In the genomic region with DNA sequence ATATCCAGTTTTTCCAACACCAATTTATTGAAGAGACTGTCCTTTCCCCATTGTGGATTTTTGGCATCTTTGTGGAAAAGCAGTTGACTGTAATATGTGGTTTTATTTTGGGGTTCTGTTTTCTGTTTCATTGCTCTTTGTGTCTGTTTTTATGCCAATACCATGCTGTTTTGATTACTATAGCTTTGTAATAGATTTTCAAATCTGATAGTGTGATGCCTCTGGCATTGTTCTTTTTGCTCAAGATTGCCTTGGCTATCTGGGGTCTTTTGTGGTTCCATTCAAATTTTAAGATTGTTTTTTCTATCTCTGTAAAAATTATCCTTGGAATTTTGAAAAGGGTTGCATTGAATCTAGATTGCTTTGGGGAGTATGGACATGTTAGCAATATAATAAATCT, we compare ENCODE assay signal across 25 cellular contexts.
DNase-seq lines count a peak whose midpoint lies in the region; ATAC-seq, FAIRE-seq and TF ChIP-seq lines count a peak whose summit lies in the region.
"Had no signal": no experiment of that assay in that cellular context is flagged by ENCODE, and none has a peak within 500 bp of the region (broad histone marks: within the 10 kb centered on the region; RNA-seq: fewer than 3 reads in every experiment).

No MANE protein-coding gene starts in this region.

- TF ChIP-seq CTCF in WTC11 (IDR thresholded peaks at IDR 0.05) (no peak), uterus (IDR thresholded peaks at IDR 0.05) (no peak)

- H3K27ac Mint-ChIP-seq in activated T-cell treated with anti-CD3 and anti-CD28 coated beads, Interleukin-2, amount 50 U/mL, for 72 hours = peak overlapping the region; percentile 10
- H3K27ac Mint-ChIP-seq in WTC11 = no peak overlapping the region
- H3K27ac Mint-ChIP-seq: CD14-positive monocyte; CD4-positive, alpha-beta T cell had no signal

- no peak for ATAC-seq in activated T-cell treated with anti-CD3 and anti-CD28 coated beads, Interleukin-2, amount 50 U/mL, for 72 hours (replicated peaks in 1 of 2)
- ATAC-seq in WTC11 = no peak
- ATAC-seq: A549, GM12878 had no signal

- H3K27ac ChIP-seq in uterus = no peak overlapping the region
- H3K27ac ChIP-seq: A549; BLaER1 treated with 17β-estradiol and CSF1 and Interleukin-3, amounts not matched to agents 10 nM and 100 nM had no signal

- intact Hi-C loops in uterus (cut with DNase I; ENCODE audit: low total_unique reads) = no loop called here

- H3K27me3 Mint-ChIP-seq in activated T-cell treated with anti-CD3 and anti-CD28 coated beads, Interleukin-2, amount 50 U/mL, for 72 hours (ENCODE audit: low read depth) = no peaks in the 10 kb centered on the region
- H3K27me3 Mint-ChIP-seq in WTC11 (ENCODE audit: low read depth) = no peaks in the 10 kb centered on the region
- H3K27me3 Mint-ChIP-seq: CD4-positive, alpha-beta T cell; CD8-positive, alpha-beta memory T cell had no signal

- H3K4me1 ChIP-seq in uterus = no peaks in the 10 kb centered on the region
- H3K4me1 ChIP-seq: BE2C; BLaER1 treated with 17β-estradiol and CSF1 and Interleukin-3, amounts not matched to agents 10 nM and 100 nM; HAP-1 had no signal

- TF ChIP-seq POLR2A in uterus (IDR thresholded peaks at IDR 0.05) = no peak

- no peak for DNase-seq in activated T-cell treated with anti-CD3 and anti-CD28 coated beads, Interleukin-2, amount 50 U/mL, for 72 hours
- no peak for DNase-seq in activated T-cell treated with anti-CD3 and anti-CD28 coated beads, Interleukin-2, amount 50 U/mL, for 1 hour
- DNase-seq in GM19239 (ENCODE audit: insufficient read length, low spot score) (no peak), WTC11 (ENCODE audit: low spot score) (no peak), SHP77 (lab: John Stamatoyannopoulos, UW) (no peak), uterus (no peak)
- DNase-seq in stimulated activated naive CD4-positive, alpha-beta T cell treated with Interleukin-2 at 50 U/mL for 16 hours (lab: John Stamatoyannopoulos, UW) = no peak
- DNase-seq: 8988T; ACHN; AML-193; BE2C; CD4-positive, alpha-beta T cell; CD8-positive, alpha-beta memory T cell; DMS 273 treated with DMSO at 0.1 percent for 48 hours; DMS79; EL; GDM1; GOT3 had no signal

- peak; percentile 4 for FAIRE-seq in GM19239 (lab: Jason Lieb, UNC)
- FAIRE-seq: A549, D721Med, GM12878, GM18507 had no signal

- peaks cover 2% of the 10 kb centered on the region in 2 donors for H3K9me3 Mint-ChIP-seq in activated T-cell treated with anti-CD3 and anti-CD28 coated beads, Interleukin-2, amount 50 U/mL, for 72 hours
- H3K9me3 Mint-ChIP-seq in WTC11 = peaks cover 11% of the 10 kb centered on the region
- H3K9me3 Mint-ChIP-seq: CD4-positive, alpha-beta T cell had no signal

- CTCF ChIA-PET in WTC11 (lab: Charles Lee) = no interaction called here

- no peaks in the 10 kb centered on the region for H3K36me3 ChIP-seq in uterus
- H3K36me3 ChIP-seq: BE2C, HAP-1 had no signal

- H3K27me3 ChIP-seq in uterus = no peaks in the 10 kb centered on the region
- H3K27me3 ChIP-seq: BE2C; BLaER1 treated with 17β-estradiol and CSF1 and Interleukin-3, amounts not matched to agents 10 nM and 100 nM had no signal

- peaks cover 9% of the 10 kb centered on the region for H3K4me1 Mint-ChIP-seq in activated T-cell treated with anti-CD3 and anti-CD28 coated beads, Interleukin-2, amount 50 U/mL, for 72 hours (ENCODE audit: low read depth)
- H3K4me1 Mint-ChIP-seq in WTC11 = peaks cover 16% of the 10 kb centered on the region
- H3K4me1 Mint-ChIP-seq: CD14-positive monocyte had no signal

- H3K36me3 Mint-ChIP-seq in activated T-cell treated with anti-CD3 and anti-CD28 coated beads, Interleukin-2, amount 50 U/mL, for 72 hours (ENCODE audit: insufficient read depth in 2 of 2) = peaks cover 0 to 8% of the 10 kb centered on the region in 2 donors
- H3K36me3 Mint-ChIP-seq in WTC11 = peaks cover 5% of the 10 kb centered on the region; the same call in 1 of the 2 replicates

- H3K4me3 ChIP-seq in uterus = no peak overlapping the region
- H3K4me3 ChIP-seq: A549; BLaER1 treated with 17β-estradiol and CSF1 and Interleukin-3, amounts not matched to agents 10 nM and 100 nM; GM12878; HAP-1 had no signal

- no peak overlapping the region for H3K4me3 Mint-ChIP-seq in activated T-cell treated with anti-CD3 and anti-CD28 coated beads, Interleukin-2, amount 50 U/mL, for 72 hours
- H3K4me3 Mint-ChIP-seq in WTC11 = no peak overlapping the region
- H3K4me3 Mint-ChIP-seq: CD14-positive monocyte; CD4-positive, alpha-beta T cell; CD8-positive, alpha-beta memory T cell had no signal

- peaks cover 0 to 2% of the 10 kb centered on the region in 2 donors for H3K9me3 ChIP-seq in uterus
- H3K9me3 ChIP-seq: BE2C, HAP-1 had no signal

- POLR2A ChIA-PET in WTC11 (lab: Charles Lee) = no interaction called here

TF ChIP-seq in WTC11, 78 proteins besides CTCF, POLR2A, EP300 and RAD21:
- peak; percentile 89; the same call in 1 of the 2 replicates for TF ChIP-seq HMGA2 (CRISPR knock-in tag; IDR thresholded peaks at IDR 0.05)
- TF ChIP-seq GTF2I (CRISPR knock-in tag; conservative IDR thresholded peaks at IDR 0.05) = peak; percentile 65; the same call in 1 of the 2 replicates
- TF ChIP-seq MYBL2 (CRISPR knock-in tag; IDR thresholded peaks at IDR 0.05) = no peak
